8 cellular contexts compared by ENCODE assay signal in the genomic region with DNA sequence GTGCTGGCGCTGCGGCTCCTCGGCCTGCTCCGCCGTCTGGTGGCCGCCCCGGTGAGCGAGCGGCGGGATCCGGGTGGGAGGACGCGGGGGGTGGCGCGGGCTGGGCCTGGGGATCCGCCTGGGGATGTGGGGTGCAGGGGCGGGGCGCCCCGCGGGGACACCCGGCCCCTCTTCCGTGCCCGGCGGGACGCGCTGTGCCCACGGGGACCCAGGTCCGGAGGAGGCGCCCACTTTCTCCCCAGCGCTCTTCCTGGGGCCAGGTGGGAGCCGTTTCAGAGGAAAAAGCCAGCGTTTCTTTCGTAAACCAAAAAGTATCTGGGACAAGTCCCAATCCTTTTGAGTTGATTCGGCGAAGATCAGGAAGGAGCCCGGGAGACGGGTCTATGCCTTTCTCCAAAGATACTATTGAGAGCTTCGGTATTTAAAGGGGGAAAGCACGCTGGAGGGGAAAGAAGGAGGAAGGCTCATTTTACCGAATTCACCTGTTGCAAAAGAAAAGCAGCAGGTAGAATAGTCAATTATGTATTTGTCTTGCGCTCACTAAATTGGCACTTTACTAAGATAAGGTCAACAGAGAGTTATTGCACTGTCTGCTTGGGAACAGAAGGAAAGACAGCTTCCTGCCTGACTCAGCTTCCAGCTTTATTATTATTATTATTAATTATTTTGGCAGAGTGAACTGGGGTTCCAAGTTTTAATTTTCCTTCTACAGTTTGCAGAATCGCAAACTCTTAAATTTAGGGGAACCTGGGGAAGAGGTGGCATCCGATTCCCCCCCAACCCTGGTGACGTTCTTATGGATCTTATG.
DNase-seq lines count a peak whose midpoint lies in the region; ATAC-seq and TF ChIP-seq lines count a peak whose summit lies in the region.

No MANE protein-coding gene starts in this region.

- peaks cover 5% of the 10 kb centered on the region for H3K4me1 ChIP-seq in neural progenitor cell

- H3K27ac Mint-ChIP-seq in activated naive CD4-positive, alpha-beta T cell treated with anti-CD3 and anti-CD28 coated beads, Interleukin-2, amount 50 U/mL, for 24 hours: peak overlapping the region; percentile 67
- peak overlapping the region; percentile 6 to 94 for H3K27ac Mint-ChIP-seq in effector memory CD8-positive, alpha-beta T cell
- no peak overlapping the region for H3K27ac Mint-ChIP-seq in neural progenitor cell

- no peak for DNase-seq in activated naive CD4-positive, alpha-beta T cell (lab: John Stamatoyannopoulos, UW)
- DNase-seq in LNCaP clone FGC (ENCODE audit: low read depth) (no peak), neural progenitor cell (ENCODE audit: low spot score) (peak; percentile 44), AG08396 (ENCODE audit: low spot score) (no peak), globus pallidus (ENCODE audit: low spot score) (no peak)
- DNase-seq in effector memory CD8-positive, alpha-beta T cell: no peak
- no peak for DNase-seq in stimulated activated CD4-positive, alpha-beta T cell treated with anti-CD3 and anti-CD28 coated beads, Interleukin-1b, Interleukin-23, amount 100 ng/mL, for 48 hours

- H3K4me3 Mint-ChIP-seq in activated naive CD4-positive, alpha-beta T cell treated with anti-CD3 and anti-CD28 coated beads, Interleukin-2, amount 50 U/mL, for 24 hours: peak overlapping the region; percentile 89
- H3K4me3 Mint-ChIP-seq in effector memory CD8-positive, alpha-beta T cell: peak overlapping the region; percentile 63 to 98
- H3K4me3 Mint-ChIP-seq in neural progenitor cell: peak overlapping the region; percentile 94

- no peak for ATAC-seq in effector memory CD8-positive, alpha-beta T cell (replicated peaks)

- H3K36me3 Mint-ChIP-seq in activated naive CD4-positive, alpha-beta T cell treated with anti-CD3 and anti-CD28 coated beads, Interleukin-2, amount 50 U/mL, for 24 hours: peaks cover 10% of the 10 kb centered on the region
- peaks cover 36% of the 10 kb centered on the region for H3K36me3 Mint-ChIP-seq in effector memory CD8-positive, alpha-beta T cell (ENCODE audit: insufficient read depth)
- H3K36me3 Mint-ChIP-seq in neural progenitor cell: peaks cover 20% of the 10 kb centered on the region

- no peaks in the 10 kb centered on the region for H3K9me3 ChIP-seq in neural progenitor cell (ENCODE audit: low read depth)

- H3K36me3 ChIP-seq in neural progenitor cell: no peaks in the 10 kb centered on the region

- no peaks in the 10 kb centered on the region for H3K9me3 Mint-ChIP-seq in activated naive CD4-positive, alpha-beta T cell treated with anti-CD3 and anti-CD28 coated beads, Interleukin-2, amount 50 U/mL, for 24 hours
- H3K9me3 Mint-ChIP-seq in effector memory CD8-positive, alpha-beta T cell: no peaks in the 10 kb centered on the region
- peaks cover 3% of the 10 kb centered on the region for H3K9me3 Mint-ChIP-seq in neural progenitor cell

- H4K20me1 ChIP-seq in neural progenitor cell (ENCODE audit: low read depth): no peaks in the 10 kb centered on the region

- H3K4me1 Mint-ChIP-seq in activated naive CD4-positive, alpha-beta T cell treated with anti-CD3 and anti-CD28 coated beads, Interleukin-2, amount 50 U/mL, for 24 hours: peaks cover 46% of the 10 kb centered on the region
- H3K4me1 Mint-ChIP-seq in effector memory CD8-positive, alpha-beta T cell (ENCODE audit: low read depth in 2 of 2): peaks cover 25 to 45% of the 10 kb centered on the region in 2 donors
- peaks cover 21% of the 10 kb centered on the region for H3K4me1 Mint-ChIP-seq in neural progenitor cell

- peaks cover 13% of the 10 kb centered on the region for H3F3A ChIP-seq in neural progenitor cell (ENCODE audit: low read depth)

- H3K27me3 Mint-ChIP-seq in activated naive CD4-positive, alpha-beta T cell treated with anti-CD3 and anti-CD28 coated beads, Interleukin-2, amount 50 U/mL, for 24 hours: no peaks in the 10 kb centered on the region
- no peaks in the 10 kb centered on the region for H3K27me3 Mint-ChIP-seq in effector memory CD8-positive, alpha-beta T cell
- H3K27me3 Mint-ChIP-seq in neural progenitor cell (ENCODE audit: insufficient read depth, low read depth): peaks cover 5% of the 10 kb centered on the region

- peak overlapping the region; percentile 88 for H3K4me3 ChIP-seq in LNCaP clone FGC (ENCODE audit: low read depth, low read length)
- H3K4me3 ChIP-seq in neural progenitor cell: peak overlapping the region; percentile 96

- peak overlapping the region; percentile 92 for H2AFZ ChIP-seq in neural progenitor cell (replicated peaks)

- peak overlapping the region; percentile 46 for H3K9ac ChIP-seq in neural progenitor cell

- H3K27ac ChIP-seq in neural progenitor cell: no peak overlapping the region

- peaks cover 12% of the 10 kb centered on the region for H3K27me3 ChIP-seq in neural progenitor cell

- peak overlapping the region; percentile 100 for H3K4me2 ChIP-seq in neural progenitor cell

- peak; percentile 37 for TF ChIP-seq CTCF in LNCaP clone FGC (IDR thresholded peaks at IDR 0.05; ENCODE audit: control insufficient read depth, extremely low read depth, insufficient read depth)
- TF ChIP-seq CTCF in neural progenitor cell (IDR thresholded peaks at IDR 0.05): peak; percentile 35

- peaks cover 38% of the 10 kb centered on the region for H3K79me2 ChIP-seq in neural progenitor cell (ENCODE audit: low read depth)
